Comparison of ENCODE assay signal across 22 cellular contexts in genomic region chr11:6502382-6502781, GRCh38.
"Had no signal": no experiment of that assay in that cellular context is flagged by ENCODE, and none has a peak within 500 bp of the region (broad histone marks: within the 10 kb centered on the region; RNA-seq: fewer than 3 reads in every experiment).

No MANE protein-coding gene starts in this region.

- H3K4me3 ChIP-seq: MG63, SJSA1, SK-N-MC had no signal

- DNase-seq: IMR-90, Karpas-422, KG1, MG63, NCI-H1092, NCI-H1105 treated with DMSO at 0.1 percent for 48 hours, NCI-H1417 treated with DMSO at 0.1 percent for 48 hours, NCI-H146, NCI-H187, NCI-H2029, NCI-H2081 treated with DMSO at 0.1 percent for 48 hours, NCI-H2171 treated with DMSO at 0.1 percent for 48 hours, NCI-H345, NCI-H446 treated with DMSO at 0.1 percent for 48 hours, NCI-H510A treated with DMSO at 0.1 percent for 48 hours, NCI-H526 treated with DMSO at 0.1 percent for 48 hours, NCI-H748 treated with DMSO at 0.1 percent for 48 hours, Right ventricle myocardium superior, RPMI8226, SIG-M5 had no signal

- H3K27me3 ChIP-seq: MG63, SJSA1 had no signal

- H3K9me3 ChIP-seq: MG63, SJSA1 had no signal

- H3K27ac ChIP-seq: SJSA1, SK-N-MC had no signal
